In genomic region chr15:67097893-67098740, GRCh38 we compare ENCODE assay signal across 8 cellular contexts. TPM values are rescaled to one million over a fixed set of nuclear protein-coding genes. Genes with fewer than 3 reads are reported as not detected.
DNase-seq lines count a peak whose midpoint lies in the region; ATAC-seq and TF ChIP-seq lines count a peak whose summit lies in the region.

No MANE protein-coding gene starts in this region.

- intact Hi-C loops in ovary (cut with DNase I): no loop called here

- peak; percentile 31 to 59 (median 40) for ATAC-seq in T-cell (replicated peaks in 1 of 4)
- no peak for ATAC-seq in GM21529 (IDR thresholded peaks at IDR 0.05; ENCODE audit: unreplicated experiment)
- ATAC-seq in HG02852 (IDR thresholded peaks at IDR 0.05; ENCODE audit: unreplicated experiment): no peak

- CTCF ChIA-PET in T-cell (lab: Charles Lee): interaction anchor here (0.6 to 0.7 kb wide), 2 partner anchors 32 to 150 kb away, joined by 3 to 8 read pairs; no protein-coding TSS in a partner anchor

- H3K9me3 Mint-ChIP-seq in T-cell (peaks cover 0 to 4% (median 0%) of the 10 kb centered on the region in 3 donors), endodermal cell (no peaks in the 10 kb centered on the region)

- 75 to 78% methylated on average over 8 to 14 of the region's 14 CpGs for WGBS in endodermal cell (ENCODE audit: insufficient coverage in 1 of 2, insufficient read length in 1 of 2), 2 experiments
- 10 to 25% (median 14%) methylated on average over 14 of the region's 14 CpGs for WGBS in ovary, 3 donors

- TF ChIP-seq POLR2A in ovary (IDR thresholded peaks at IDR 0.05): no peak

- H3K9me3 ChIP-seq in endodermal cell (ENCODE audit: control insufficient read depth, low read length): no peaks in the 10 kb centered on the region
- H3K9me3 ChIP-seq in ovary: no peaks in the 10 kb centered on the region

- H3K4me3 Mint-ChIP-seq in T-cell (peak overlapping the region in 2 of 3 donors; percentile 81 to 86), endodermal cell (no peak overlapping the region)

- peaks cover 39% of the 10 kb centered on the region for H3K36me3 Mint-ChIP-seq in T-cell
- H3K36me3 Mint-ChIP-seq in endodermal cell (ENCODE audit: low read depth): no peaks in the 10 kb centered on the region

- POLR2A ChIA-PET in T-cell (lab: Charles Lee): no interaction called here

- TF ChIP-seq CTCF in endodermal cell (conservative IDR thresholded peaks at IDR 0.05): no peak
- TF ChIP-seq CTCF in ovary (IDR thresholded peaks at IDR 0.05): no peak
- TF ChIP-seq CTCF in GM10266 (IDR thresholded peaks at IDR 0.05; ENCODE audit: control insufficient read depth, insufficient read depth, low read depth, missing control alignments): no peak

- H3K4me1 Mint-ChIP-seq in T-cell (peaks cover 15 to 70% (median 65%) of the 10 kb centered on the region in 3 donors), endodermal cell (peaks cover 22% of the 10 kb centered on the region)

- H3K9ac ChIP-seq in endodermal cell (ENCODE audit: extremely low read depth, low read length, poor library complexity, severe bottlenecking): no peak overlapping the region

- H3K27me3 ChIP-seq in endodermal cell (ENCODE audit: control insufficient read depth, insufficient read depth, low read length, poor library complexity, severe bottlenecking) (no peaks in the 10 kb centered on the region), ovary (no peaks in the 10 kb centered on the region)

- H3K4me3 ChIP-seq in endodermal cell (ENCODE audit: low read length) (no peak overlapping the region), ovary (no peak overlapping the region)

- no peaks in the 10 kb centered on the region for H3K27me3 Mint-ChIP-seq in T-cell
- H3K27me3 Mint-ChIP-seq in endodermal cell (ENCODE audit: insufficient read depth): peaks cover 4% of the 10 kb centered on the region

- H3K36me3 ChIP-seq in endodermal cell (ENCODE audit: control insufficient read depth, insufficient read depth, low read length) (peaks cover 29% of the 10 kb centered on the region), ovary (no peaks in the 10 kb centered on the region)

- no peak overlapping the region for H3K27ac ChIP-seq in endodermal cell (ENCODE audit: low read depth, low read length)
- H3K27ac ChIP-seq in ovary: peak overlapping the region in 1 of 2 donors; percentile 37

- no peak for TF ChIP-seq EP300 in ovary (IDR thresholded peaks at IDR 0.05)

- peak; percentile 86 for DNase-seq in EH (ENCODE audit: low read depth)
- DNase-seq in T-cell: peak in 16 of 34 experiments; percentile 24 to 56 (median 33)
- DNase-seq in endodermal cell: no peak
- DNase-seq in ovary: peak in 3 of 5 donors; percentile 31 to 52 (median 45)
- DNase-seq in DMS79 treated with DMSO at 0.1 percent for 48 hours (lab: John Stamatoyannopoulos, UW): no peak
- DNase-seq in GM10266 (ENCODE audit: extremely low spot score): no peak

- H3K4me1 ChIP-seq in endodermal cell (ENCODE audit: control insufficient read depth, insufficient read depth, low read length) (peaks cover 21% of the 10 kb centered on the region), ovary (ENCODE audit: insufficient read depth) (peaks cover 8% of the 10 kb centered on the region)

- H3K27ac Mint-ChIP-seq in T-cell: peak overlapping the region; percentile 94 to 98
- peak overlapping the region; percentile 42 for H3K27ac Mint-ChIP-seq in endodermal cell

RNA-seq across cellular contexts. Expression of gene SMAD3, which starts 32.7 kb away (rescaled TPM):
- total RNA-seq in T-cell (100 to 1,000 TPM in 3 of 5 donors, 10 to 100 TPM in 2; 55.4 to 159 (median 110) TPM), endodermal cell (1 to 10 TPM; 7.8 to 9.6 TPM), ovary (10 to 100 TPM; 21.6 to 78.6 (median 46.0) TPM)
- polyA plus RNA-seq in endodermal cell (2013, experiment 1 of 2): 36.7 TPM
- 35.6 TPM for polyA plus RNA-seq in endodermal cell (2013, experiment 2 of 2)
- polyA plus RNA-seq in ovary: 10 to 100 TPM; 18.7 to 78.6 TPM

Comparison
In these comparisons a context has a peak if more than half of its experiments do, and no peak if none do; other contexts are left out.
1. DNase-seq: peak in EH (single experiment) and ovary (3 of 5); none in endodermal cell (single experiment), DMS79 treated with DMSO at 0.1 percent for 48 hours (single experiment) and GM10266 (single experiment).
2. ATAC-seq: peak in T-cell (4 of 4); none in GM21529 (single experiment) and HG02852 (single experiment).